In the genomic region with DNA sequence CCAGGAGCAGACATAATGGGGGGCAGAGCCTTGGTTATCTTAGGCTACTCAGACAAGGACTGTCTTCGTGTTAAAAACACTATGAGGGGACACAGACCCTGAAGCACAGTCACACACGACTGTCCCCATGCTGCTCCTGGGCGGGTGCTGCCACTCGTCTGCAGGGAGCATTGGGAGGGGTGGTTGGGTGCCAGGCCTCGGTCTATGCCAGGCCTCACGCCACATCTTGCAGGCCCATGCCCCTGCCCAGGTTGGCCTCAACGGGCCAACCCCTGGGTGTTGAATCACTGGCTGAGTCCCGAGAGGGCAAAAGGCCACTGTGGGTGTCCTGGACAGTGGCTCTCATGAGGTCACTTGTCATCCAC, we compare ENCODE assay signal across 28 cellular contexts.
A peak's percentile ranks its signal among the peaks of the same experiment; 100 is the strongest.
DNase-seq lines count a peak whose midpoint lies in the region; ATAC-seq, FAIRE-seq and TF ChIP-seq lines count a peak whose summit lies in the region.
"Had no signal": no experiment of that assay in that cellular context is flagged by ENCODE, and none has a peak within 500 bp of the region (broad histone marks: within the 10 kb centered on the region; RNA-seq: fewer than 3 reads in every experiment).

No MANE protein-coding gene starts in this region.

- intact Hi-C loops in Right ventricle myocardium superior (cut with DNase I) = no loop called here
- intact Hi-C loops in tibial artery (cut with DNase I; ENCODE audit: low total_unique reads) = no loop called here

- POLR2A ChIA-PET in activated CD4-positive, alpha-beta T cell treated with anti-CD3 and anti-CD28 coated beads, Interleukin-2, amount 10 ng/mL, durations not matched to agents 7 days and 5 days (lab: Charles Lee) = no interaction called here

- H3K4me1 ChIP-seq in right atrium auricular region (peaks cover 0 to 17% of the 10 kb centered on the region in 2 donors), tibial artery (peaks cover 0 to 20% (median 17%) of the 10 kb centered on the region in 4 donors)
- H3K4me1 ChIP-seq: prostate gland had no signal

- no peaks in the 10 kb centered on the region for H3K9me3 ChIP-seq in right atrium auricular region
- no peaks in the 10 kb centered on the region for H3K9me3 ChIP-seq in tibial artery
- H3K9me3 ChIP-seq: ascending aorta, BE2C, prostate gland had no signal

- no peaks in the 10 kb centered on the region for H3K9me3 Mint-ChIP-seq in effector memory CD8-positive, alpha-beta T cell
- no peaks in the 10 kb centered on the region for H3K9me3 Mint-ChIP-seq in activated CD4-positive, alpha-beta T cell treated with anti-CD3 and anti-CD28 coated beads, Interleukin-2, amount 10 ng/mL, durations not matched to agents 7 days and 5 days
- H3K9me3 Mint-ChIP-seq: activated CD4-positive, alpha-beta memory T cell treated with anti-CD3 and anti-CD28 coated beads, Interleukin-2, amount 10 ng/mL, durations not matched to agents 7 days and 5 days; type B pancreatic cell had no signal

- peak overlapping the region; percentile 68 to 86 for H3K27ac Mint-ChIP-seq in effector memory CD8-positive, alpha-beta T cell
- no peak overlapping the region for H3K27ac Mint-ChIP-seq in activated CD4-positive, alpha-beta T cell treated with anti-CD3 and anti-CD28 coated beads, Interleukin-2, amount 10 ng/mL, durations not matched to agents 7 days and 5 days
- H3K27ac Mint-ChIP-seq: activated CD4-positive, alpha-beta memory T cell treated with anti-CD3 and anti-CD28 coated beads, Interleukin-2, amount 10 ng/mL, durations not matched to agents 7 days and 5 days; mesothelial cell of epicardium; type B pancreatic cell had no signal

- no peak for FAIRE-seq in H54 (lab: Jason Lieb, UNC)
- FAIRE-seq: frontal cortex, keratinocyte had no signal

- H3K36me3 ChIP-seq in right atrium auricular region (peaks cover 64% of the 10 kb centered on the region), tibial artery (peaks cover 37 to 78% (median 60%) of the 10 kb centered on the region in 3 donors)

- TF ChIP-seq CTCF in right atrium auricular region (IDR thresholded peaks at IDR 0.05) (no peak), omental fat pad (IDR thresholded peaks at IDR 0.05) (no peak), tibial artery (IDR thresholded peaks at IDR 0.05) (no peak)

- peak overlapping the region in 1 of 2 donors; percentile 71 for H3K27ac ChIP-seq in right atrium auricular region
- peak overlapping the region; percentile 85 to 86 for H3K27ac ChIP-seq in tibial artery
- H3K27ac ChIP-seq: KMS-11 had no signal

- CTCF ChIA-PET in activated CD4-positive, alpha-beta T cell treated with anti-CD3 and anti-CD28 coated beads, Interleukin-2, amount 10 ng/mL, durations not matched to agents 7 days and 5 days (lab: Charles Lee) = no interaction called here

- no peak overlapping the region for H3K4me3 Mint-ChIP-seq in effector memory CD8-positive, alpha-beta T cell
- H3K4me3 Mint-ChIP-seq in activated CD4-positive, alpha-beta T cell treated with anti-CD3 and anti-CD28 coated beads, Interleukin-2, amount 10 ng/mL, durations not matched to agents 7 days and 5 days = no peak overlapping the region
- H3K4me3 Mint-ChIP-seq: activated CD4-positive, alpha-beta memory T cell treated with anti-CD3 and anti-CD28 coated beads, Interleukin-2, amount 10 ng/mL, durations not matched to agents 7 days and 5 days; mesothelial cell of epicardium; naive thymus-derived CD8-positive, alpha-beta T cell; type B pancreatic cell had no signal

- no peak for TF ChIP-seq POLR2A in H54 (IDR thresholded peaks at IDR 0.05; ENCODE audit: low read depth, low read length)

- ATAC-seq in Right ventricle myocardium superior (ENCODE audit: poor library complexity) (no peak), omental fat pad (ENCODE audit: low FRiP score) (no peak)
- no peak for ATAC-seq in effector memory CD8-positive, alpha-beta T cell (replicated peaks)
- ATAC-seq: esophagus mucosa; naive thymus-derived CD8-positive, alpha-beta T cell had no signal

- H3K36me3 Mint-ChIP-seq in effector memory CD8-positive, alpha-beta T cell (ENCODE audit: insufficient read depth) = peaks cover 58% of the 10 kb centered on the region
- H3K36me3 Mint-ChIP-seq in activated CD4-positive, alpha-beta T cell treated with anti-CD3 and anti-CD28 coated beads, Interleukin-2, amount 10 ng/mL, durations not matched to agents 7 days and 5 days (ENCODE audit: low read depth) = peaks cover 42% of the 10 kb centered on the region

- peaks cover 0 to 2% of the 10 kb centered on the region in 2 donors for H3K4me1 Mint-ChIP-seq in effector memory CD8-positive, alpha-beta T cell (ENCODE audit: low read depth in 2 of 2)
- H3K4me1 Mint-ChIP-seq in activated CD4-positive, alpha-beta T cell treated with anti-CD3 and anti-CD28 coated beads, Interleukin-2, amount 10 ng/mL, durations not matched to agents 7 days and 5 days = no peaks in the 10 kb centered on the region
- H3K4me1 Mint-ChIP-seq: activated CD4-positive, alpha-beta memory T cell treated with anti-CD3 and anti-CD28 coated beads, Interleukin-2, amount 10 ng/mL, durations not matched to agents 7 days and 5 days had no signal

- peak; percentile 24 for DNase-seq in Right ventricle myocardium superior
- DNase-seq in right atrium auricular region (ENCODE audit: low spot score) = no peak
- DNase-seq in effector memory CD8-positive, alpha-beta T cell = no peak
- DNase-seq in omental fat pad (ENCODE audit: low spot score) = peak; percentile 9
- peak; percentile 18 to 48 for DNase-seq in tibial artery
- no peak for DNase-seq in activated CD4-positive, alpha-beta T cell treated with anti-CD3 and anti-CD28 coated beads, Interleukin-2, amount 10 ng/mL, durations not matched to agents 7 days and 5 days
- no peak for DNase-seq in H54 (ENCODE audit: insufficient read length, low spot score)
- DNase-seq in EL = no peak
- DNase-seq: activated CD4-positive, alpha-beta memory T cell treated with anti-CD3 and anti-CD28 coated beads, Interleukin-2, amount 10 ng/mL, durations not matched to agents 7 days and 5 days; activated CD4-positive, CD25-positive, alpha-beta regulatory T cell; activated naive CD4-positive, alpha-beta T cell treated with Interleukin-2 at 50 U/mL for 16 hours; BE2C; cerebellar nuclear complex; DMS53; effector CD8-positive, alpha-beta T cell; MV-4-11; RPMI8226; stimulated activated CD4-positive, alpha-beta T cell treated with anti-CD3 and anti-CD28 coated beads, Interleukin-4, amount 100 ng/mL, for 1 hour; stimulated activated naive CD8-positive, alpha-beta T cell treated with anti-CD3 and anti-CD28 coated beads, Interleukin-15, Interleukin-2, amounts not matched to agents 100 U/mL and 50 U/mL, for 24 hours had no signal

- H3K27me3 Mint-ChIP-seq in effector memory CD8-positive, alpha-beta T cell = no peaks in the 10 kb centered on the region
- no peaks in the 10 kb centered on the region for H3K27me3 Mint-ChIP-seq in activated CD4-positive, alpha-beta T cell treated with anti-CD3 and anti-CD28 coated beads, Interleukin-2, amount 10 ng/mL, durations not matched to agents 7 days and 5 days
- H3K27me3 Mint-ChIP-seq: activated CD4-positive, alpha-beta memory T cell treated with anti-CD3 and anti-CD28 coated beads, Interleukin-2, amount 10 ng/mL, durations not matched to agents 7 days and 5 days; naive thymus-derived CD8-positive, alpha-beta T cell; type B pancreatic cell had no signal

- H3K4me3 ChIP-seq in right atrium auricular region (no peak overlapping the region), tibial artery (no peak overlapping the region)
- H3K4me3 ChIP-seq: ascending aorta, prostate gland had no signal

- H3K27me3 ChIP-seq in right atrium auricular region = no peaks in the 10 kb centered on the region
- no peaks in the 10 kb centered on the region for H3K27me3 ChIP-seq in tibial artery
- H3K27me3 ChIP-seq: ascending aorta, BE2C had no signal

Comparison
In these comparisons a context has a peak if more than half of its experiments do, and no peak if none do; other contexts are left out.
1. DNase-seq: peak in Right ventricle myocardium superior (single experiment), omental fat pad (single experiment) and tibial artery (2 of 2); none in right atrium auricular region (single experiment), effector memory CD8-positive, alpha-beta T cell (0 of 3), activated CD4-positive, alpha-beta T cell treated with anti-CD3 and anti-CD28 coated beads, Interleukin-2, amount 10 ng/mL, durations not matched to agents 7 days and 5 days (single experiment), H54 (single experiment) and EL (single experiment).